14 cellular contexts compared by ENCODE assay signal in the genomic region with DNA sequence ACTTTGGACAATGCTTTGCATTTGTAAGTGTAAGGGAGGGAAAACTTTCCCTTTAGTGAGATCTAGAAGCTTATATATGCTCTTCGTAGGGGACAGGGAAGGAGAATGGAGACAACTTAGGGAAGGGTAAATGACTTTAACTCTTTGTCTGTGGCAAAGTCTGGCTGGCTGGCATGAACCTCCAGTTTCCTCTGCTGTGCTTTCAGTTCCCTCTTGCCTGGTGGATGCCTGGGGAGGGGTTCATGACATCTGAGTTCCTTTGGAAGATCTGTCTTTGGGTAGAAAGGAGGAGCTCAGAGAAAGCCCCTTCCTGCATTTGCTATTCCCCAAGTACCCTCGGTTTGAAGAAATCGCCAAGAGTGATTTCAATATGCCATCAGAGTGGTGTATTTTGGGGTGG.
DNase-seq lines count a peak whose midpoint lies in the region; ATAC-seq, FAIRE-seq and TF ChIP-seq lines count a peak whose summit lies in the region.
"Had no signal": no experiment of that assay in that cellular context is flagged by ENCODE, and none has a peak within 500 bp of the region (broad histone marks: within the 10 kb centered on the region; RNA-seq: fewer than 3 reads in every experiment).

No MANE protein-coding gene starts in this region.

- H3K4me1 ChIP-seq in H1 (replicated peaks in 1 of 4; ENCODE audit: control insufficient read depth in 3 of 4, insufficient read depth in 4 of 4, low read length in 3 of 4) (peaks cover 0 to 5% (median 0%) of the 10 kb centered on the region in 4 experiments; a peak in 2 of 7 replicates), uterus (peaks cover 8% of the 10 kb centered on the region in 2 donors), foreskin keratinocyte (peaks cover 22% of the 10 kb centered on the region)

- POLR2A ChIA-PET in H1 (lab: Charles Lee; ENCODE audit: partially characterized antibody), result no interaction called here
- POLR2A ChIA-PET in naive thymus-derived CD8-positive, alpha-beta T cell (lab: Charles Lee), result no interaction called here

- no peak for TF ChIP-seq POLR2A in H1 (IDR thresholded peaks at IDR 0.05; ENCODE audit: control extremely low read depth in 1 of 2, low read depth in 2 of 2, low read length in 2 of 2)
- TF ChIP-seq POLR2A in uterus (IDR thresholded peaks at IDR 0.05), result no peak

- H2BK5ac ChIP-seq in H1 (ENCODE audit: low read depth, low read length), result no peak overlapping the region

- H4K5ac ChIP-seq in H1 (ENCODE audit: insufficient read length, low read depth, low read length), result no peak overlapping the region

- no peaks in the 10 kb centered on the region for H3K36me3 Mint-ChIP-seq in naive thymus-derived CD8-positive, alpha-beta T cell
- H3K36me3 Mint-ChIP-seq: WTC11 had no signal

- H3K79me2 ChIP-seq in H1 (ENCODE audit: control insufficient read depth in 1 of 2, insufficient read depth in 2 of 2, low read length in 2 of 2), result no peaks in the 10 kb centered on the region

- no peak overlapping the region for H2BK12ac ChIP-seq in H1 (ENCODE audit: low read depth, low read length)

- no peak overlapping the region for H3K9ac ChIP-seq in H1 (replicated peaks in 1 of 4; ENCODE audit: extremely low read depth in 1 of 4, low read depth in 3 of 4, low read length in 3 of 4)

- H3K23me2 ChIP-seq in H1 (ENCODE audit: low read depth, low read length), result no peaks in the 10 kb centered on the region

- no peak for TF ChIP-seq RAD21 in H1 (IDR thresholded peaks at IDR 0.05 in 1 of 2, conservative IDR thresholded peaks at IDR 0.05 in 1 of 2; ENCODE audit: low read depth in 2 of 2, low read length in 2 of 2)

- no peaks in the 10 kb centered on the region for H3K9me3 ChIP-seq in H1 (ENCODE audit: insufficient read depth in 2 of 2, low read depth in 1 of 2, low read length in 1 of 2)
- no peaks in the 10 kb centered on the region for H3K9me3 ChIP-seq in uterus

- DNase-seq in Right ventricle myocardium superior, result no peak
- no peak for DNase-seq in left ventricle myocardium superior
- DNase-seq in H1 (ENCODE audit: low read depth in 1 of 2, low spot score in 2 of 2), result no peak
- DNase-seq in myocyte (ENCODE audit: low read depth), result peak; percentile 20
- peak in 1 of 2 donors; percentile 12 for DNase-seq in uterus
- no peak for DNase-seq in naive thymus-derived CD8-positive, alpha-beta T cell
- DNase-seq in foreskin keratinocyte, result no peak
- DNase-seq in dorsolateral prefrontal cortex, result no peak
- DNase-seq: 8988T; activated T-cell treated with anti-CD3 and anti-CD28 coated beads for 4 hours; effector CD4-positive, alpha-beta T cell; mammary epithelial cell had no signal

- H2AFZ ChIP-seq in H1 (ENCODE audit: low read length), result no peak overlapping the region

- peaks cover 0 to 15% (median 0%) of the 10 kb centered on the region in 4 donors for H3K4me1 Mint-ChIP-seq in naive thymus-derived CD8-positive, alpha-beta T cell

- TF ChIP-seq CTCF in H1 (IDR thresholded peaks at IDR 0.05; ENCODE audit: control extremely low read depth in 1 of 3, insufficient read depth in 1 of 3, low read depth in 1 of 3, low read length in 3 of 3) (no peak), uterus (IDR thresholded peaks at IDR 0.05) (no peak), foreskin keratinocyte (conservative IDR thresholded peaks at IDR 0.05) (no peak), dorsolateral prefrontal cortex (IDR thresholded peaks at IDR 0.05 in 54 of 56, conservative IDR thresholded peaks at IDR 0.05 in 2 of 56; ENCODE audit: low read depth in 1 of 56, partially characterized antibody in 56 of 56) (no peak)

- H3K27me3 Mint-ChIP-seq in naive thymus-derived CD8-positive, alpha-beta T cell, result peaks cover 0 to 10% (median 0%) of the 10 kb centered on the region in 5 donors

- H3K79me1 ChIP-seq in H1 (ENCODE audit: low read depth, low read length), result no peaks in the 10 kb centered on the region

- ATAC-seq in Right ventricle myocardium superior (ENCODE audit: poor library complexity) (peak; percentile 11), left ventricle myocardium superior (no peak), foreskin keratinocyte (no peak)
- ATAC-seq in naive thymus-derived CD8-positive, alpha-beta T cell, result no peak
- ATAC-seq: WTC11 had no signal

- no peak overlapping the region for H3K23ac ChIP-seq in H1 (ENCODE audit: insufficient read length)

- WGBS in H1 (ENCODE audit: extremely low coverage in 1 of 2, insufficient coverage in 1 of 2, insufficient read length in 1 of 2, insufficient replicate concordance in 2 of 2, low coverage in 1 of 2, low lambda C conversion rate in 2 of 2, missing lambda C conversion rate in 1 of 2), 2 experiments, result 87% methylated on average over 3 of the region's 3 CpGs; no CpG with 5 or more reads in 1 of the 2 experiments

- intact Hi-C loops in Right ventricle myocardium superior (cut with DNase I), result no loop called here
- intact Hi-C loops in left ventricle myocardium superior (cut with micrococcal nuclease), result no loop called here
- intact Hi-C loops in uterus (cut with DNase I; ENCODE audit: low total_unique reads), result no loop called here
- intact Hi-C loops in dorsolateral prefrontal cortex (cut with DNase I), result no loop called here

- H4K8ac ChIP-seq in H1 (ENCODE audit: extremely low read depth, insufficient read depth, low read length), result no peak overlapping the region

- H2AK5ac ChIP-seq in H1 (ENCODE audit: low read depth, low read length), result no peak overlapping the region

- H3K4me3 Mint-ChIP-seq in naive thymus-derived CD8-positive, alpha-beta T cell, result no peak overlapping the region
- H3K4me3 Mint-ChIP-seq: WTC11 had no signal

- no peak overlapping the region for H2BK15ac ChIP-seq in H1 (ENCODE audit: low read length)

- no peaks in the 10 kb centered on the region for H3K9me3 Mint-ChIP-seq in naive thymus-derived CD8-positive, alpha-beta T cell
- H3K9me3 Mint-ChIP-seq: WTC11 had no signal

- H2BK20ac ChIP-seq in H1 (ENCODE audit: low read length), result no peak overlapping the region

- no peak overlapping the region for H3K27ac ChIP-seq in H1 (ENCODE audit: low read depth, low read length)
- H3K27ac ChIP-seq in uterus, result peak overlapping the region; percentile 49 to 58
- H3K27ac ChIP-seq in foreskin keratinocyte, result no peak overlapping the region
- peak overlapping the region in 20 of 59 donors; percentile 1 to 88 (median 68) for H3K27ac ChIP-seq in dorsolateral prefrontal cortex
- H3K27ac ChIP-seq: HL-60 had no signal

- CTCF ChIA-PET in H1 (lab: Charles Lee; ENCODE audit: partially characterized antibody), result interaction anchor here (0.9 kb wide), 1 partner anchor 13 kb away, joined by 3 read pairs; no protein-coding TSS in a partner anchor

- no peak overlapping the region for H3K4me2 ChIP-seq in H1 (ENCODE audit: insufficient read depth in 1 of 2, low read depth in 2 of 2, low read length in 2 of 2)

- H3K56ac ChIP-seq in H1 (replicated peaks; ENCODE audit: insufficient read length, low read depth, low read length), result no peak overlapping the region

- peak overlapping the region; percentile 41; the same call in 1 of the 2 replicates for H3K18ac ChIP-seq in H1 (ENCODE audit: extremely low read depth, low read length)

- H3K36me3 ChIP-seq in H1 (ENCODE audit: control insufficient read depth in 2 of 4, insufficient read depth in 4 of 4, low read length in 3 of 4), result no peaks in the 10 kb centered on the region
- no peaks in the 10 kb centered on the region for H3K36me3 ChIP-seq in uterus

- H3K4me3 ChIP-seq in H1 (ENCODE audit: extremely low read depth in 1 of 4, insufficient read depth in 2 of 4, low read depth in 3 of 4, low read length in 4 of 4) (no peak overlapping the region), uterus (no peak overlapping the region), dorsolateral prefrontal cortex (no peak overlapping the region)

- FAIRE-seq in H1 (lab: Jason Lieb, UNC), result no peak

- no peak for TF ChIP-seq EP300 in H1 (IDR thresholded peaks at IDR 0.05; ENCODE audit: borderline replicate concordance in 1 of 2, low read depth in 2 of 2, low read length in 2 of 2)

- H2BK120ac ChIP-seq in H1 (replicated peaks; ENCODE audit: low read depth, low read length), result no peak overlapping the region

- H4K91ac ChIP-seq in H1 (replicated peaks; ENCODE audit: insufficient read length, low read length), result no peak overlapping the region

- no peak overlapping the region for H3K4ac ChIP-seq in H1 (replicated peaks; ENCODE audit: insufficient read length, low read depth, low read length)

- no peak overlapping the region for H3K14ac ChIP-seq in H1 (ENCODE audit: insufficient read length)

- no peaks in the 10 kb centered on the region for H4K20me1 ChIP-seq in H1 (replicated peaks in 1 of 2; ENCODE audit: control insufficient read depth in 1 of 2, insufficient read depth in 2 of 2, low read length in 2 of 2)

- H3K27me3 ChIP-seq in H1 (replicated peaks in 1 of 4; ENCODE audit: control insufficient read depth in 3 of 4, extremely low read depth in 1 of 4, insufficient read depth in 3 of 4, low read length in 3 of 4) (0 out of 7 replicates have a peak, but pooled peaks cover 0 to 2% (median 0%) of the 10 kb centered on the region in 4 experiments), uterus (no peaks in the 10 kb centered on the region), foreskin keratinocyte (no peaks in the 10 kb centered on the region), dorsolateral prefrontal cortex (peaks cover 0 to 8% (median 0%) of the 10 kb centered on the region in 45 donors)

- H3K27ac Mint-ChIP-seq in naive thymus-derived CD8-positive, alpha-beta T cell, result peak overlapping the region in 1 of 10 donors; percentile 27
- H3K27ac Mint-ChIP-seq: WTC11 had no signal

TF ChIP-seq in H1, 55 proteins besides CTCF, POLR2A, EP300 and RAD21 (continues in another document):
- TF ChIP-seq KDM1A (IDR thresholded peaks at IDR 0.05; ENCODE audit: borderline replicate concordance, low read length), result no peak
- TF ChIP-seq SIN3A (conservative IDR thresholded peaks at IDR 0.05 in 1 of 2, IDR thresholded peaks at IDR 0.05 in 1 of 2; ENCODE audit: low read depth in 1 of 2, low read length in 2 of 2), result no peak
- no peak for TF ChIP-seq CBX5 (IDR thresholded peaks at IDR 0.05; ENCODE audit: low read depth, low read length)
- TF ChIP-seq, protein P1, sequence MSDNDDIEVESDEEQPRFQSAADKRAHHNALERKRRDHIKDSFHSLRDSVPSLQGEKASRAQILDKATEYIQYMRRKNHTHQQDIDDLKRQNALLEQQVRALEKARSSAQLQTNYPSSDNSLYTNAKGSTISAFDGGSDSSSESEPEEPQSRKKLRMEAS (IDR thresholded peaks at IDR 0.05), result no peak
- TF ChIP-seq SP1 (IDR thresholded peaks at IDR 0.05; ENCODE audit: low read depth, low read length), result no peak
- TF ChIP-seq EZH2 (IDR thresholded peaks at IDR 0.05; ENCODE audit: low read depth, low read length, severe bottlenecking), result no peak
- TF ChIP-seq RFX5 (IDR thresholded peaks at IDR 0.05; ENCODE audit: borderline replicate concordance, low read depth, low read length), result no peak
- no peak for TF ChIP-seq EGR1 (IDR thresholded peaks at IDR 0.05; ENCODE audit: borderline replicate concordance, low read depth, low read length)
- TF ChIP-seq TEAD4 (IDR thresholded peaks at IDR 0.05; ENCODE audit: low read depth, low read length), result no peak
- no peak for TF ChIP-seq MAFK (IDR thresholded peaks at IDR 0.05; ENCODE audit: low read depth, low read length)
- no peak for TF ChIP-seq TAF1 (IDR thresholded peaks at IDR 0.05; ENCODE audit: low read depth, low read length)
- no peak for TF ChIP-seq CBX8 (IDR thresholded peaks at IDR 0.05; ENCODE audit: borderline replicate concordance, low read depth, low read length)

Comparison
In these comparisons a context has a peak if more than half of its experiments do, and no peak if none do; other contexts are left out.
1. H3K27ac ChIP-seq: peak in uterus (2 of 2); none in H1 (single experiment) and foreskin keratinocyte (single experiment).